ENCODE assay signal across 6 cellular contexts in genomic region chr6:13212096-13212495, GRCh38.
"Had no signal": no experiment of that assay in that cellular context is flagged by ENCODE, and none has a peak within 500 bp of the region (broad histone marks: within the 10 kb centered on the region; RNA-seq: fewer than 3 reads in every experiment).

No MANE protein-coding gene starts in this region.

- DNase-seq: GM23248, GOT3, H7, H9, HCEC 1CT, HFFc6 had no signal
